In the genomic region with DNA sequence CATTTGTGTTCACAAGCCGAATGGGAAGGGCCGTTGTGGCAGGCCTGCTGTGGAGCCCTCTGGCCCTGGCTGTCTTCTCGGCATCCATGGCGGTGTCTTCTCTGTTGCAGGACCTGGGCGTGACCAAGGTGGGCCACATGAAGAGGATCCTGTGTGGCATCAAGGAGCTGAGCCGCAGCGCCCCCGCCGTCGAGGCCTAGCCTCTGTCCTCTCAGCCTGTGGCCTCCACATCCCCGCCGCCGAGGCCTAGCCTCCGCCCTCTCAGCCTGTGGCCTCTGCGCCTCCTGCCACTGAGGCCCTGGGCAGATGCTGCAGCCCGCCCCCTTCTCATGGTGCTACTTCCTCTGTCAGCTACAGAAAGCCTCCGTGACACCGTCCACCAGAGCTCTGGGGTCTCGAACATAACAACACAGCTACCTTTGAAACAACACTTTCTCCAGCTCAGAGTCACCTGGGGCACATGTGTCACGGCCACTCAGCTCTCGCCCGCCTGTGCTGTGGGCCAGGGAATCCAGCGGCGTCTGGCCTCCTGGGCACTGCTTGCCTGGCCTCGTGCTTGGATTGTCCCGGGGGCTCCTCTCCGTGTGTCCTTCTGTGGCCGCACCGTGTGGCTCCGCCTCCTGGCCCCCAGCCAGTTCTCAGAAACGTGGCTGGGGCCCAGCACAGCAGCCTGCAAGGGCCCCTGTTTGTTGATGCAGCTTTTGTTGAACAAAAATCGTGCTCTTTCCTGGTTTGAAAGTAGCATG, we compare ENCODE assay signal across 13 cellular contexts.
A peak's percentile ranks its signal among the peaks of the same experiment; 100 is the strongest.
DNase-seq lines count a peak whose midpoint lies in the region; ATAC-seq and TF ChIP-seq lines count a peak whose summit lies in the region.
"Had no signal": no experiment of that assay in that cellular context is flagged by ENCODE, and none has a peak within 500 bp of the region (broad histone marks: within the 10 kb centered on the region; RNA-seq: fewer than 3 reads in every experiment).

No MANE protein-coding gene starts in this region.

- no peak overlapping the region for H3K9ac ChIP-seq in neural progenitor cell

- no peaks in the 10 kb centered on the region for H4K20me1 ChIP-seq in neural progenitor cell (ENCODE audit: low read depth)

- no peaks in the 10 kb centered on the region for H3K79me2 ChIP-seq in neural progenitor cell (ENCODE audit: low read depth)

- H3K9me3 ChIP-seq in neural progenitor cell (ENCODE audit: low read depth) (no peaks in the 10 kb centered on the region), uterus (no peaks in the 10 kb centered on the region)
- H3K9me3 ChIP-seq: body of pancreas had no signal

- DNase-seq in activated effector memory CD4-positive, alpha-beta T cell treated with anti-CD3 and anti-CD28 coated beads, Interleukin-2, amount 50 U/mL, for 16 hours, result peak; percentile 60
- DNase-seq in activated effector memory CD4-positive, alpha-beta T cell treated with Interleukin-2 at 50 U/mL for 16 hours, result no peak
- DNase-seq in Right ventricle myocardium superior, result peak; percentile 80
- no peak for DNase-seq in neural progenitor cell (ENCODE audit: low spot score)
- peak in 1 of 2 donors; percentile 23 for DNase-seq in uterus
- DNase-seq in NCI-H187 (lab: John Stamatoyannopoulos, UW), result no peak
- DNase-seq: activated CD4-positive, alpha-beta T cell treated with anti-CD3 and anti-CD28 coated beads, Interleukin-2, amount 10 ng/mL, durations not matched to agents 24 days and 14 days; NCI-H82; stimulated activated naive CD8-positive, alpha-beta T cell treated with anti-CD3 and anti-CD28 coated beads, Interleukin-15, Interleukin-2, amounts not matched to agents 100 U/mL and 50 U/mL, for 24 hours had no signal

- TF ChIP-seq CTCF in neural progenitor cell (IDR thresholded peaks at IDR 0.05), result no peak
- no peak for TF ChIP-seq CTCF in uterus (IDR thresholded peaks at IDR 0.05)

- H3K4me1 ChIP-seq in neural progenitor cell (no peaks in the 10 kb centered on the region), uterus (no peaks in the 10 kb centered on the region)
- H3K4me1 ChIP-seq: body of pancreas had no signal

- TF ChIP-seq POLR2A in uterus (IDR thresholded peaks at IDR 0.05), result no peak

- H3F3A ChIP-seq in neural progenitor cell (ENCODE audit: low read depth), result no peaks in the 10 kb centered on the region

- no peaks in the 10 kb centered on the region for H3K27me3 Mint-ChIP-seq in neural progenitor cell (ENCODE audit: insufficient read depth, low read depth)
- H3K27me3 Mint-ChIP-seq: activated CD4-positive, alpha-beta T cell treated with anti-CD3 and anti-CD28 coated beads, Interleukin-2, amount 10 ng/mL, durations not matched to agents 24 days and 14 days had no signal

- H3K27ac ChIP-seq in neural progenitor cell, result no peak overlapping the region
- peak overlapping the region; percentile 38 to 65 for H3K27ac ChIP-seq in uterus
- H3K27ac ChIP-seq: body of pancreas had no signal

- intact Hi-C loops in Right ventricle myocardium superior (cut with DNase I), result no loop called here
- intact Hi-C loops in uterus (cut with DNase I; ENCODE audit: low total_unique reads), result no loop called here

- H3K4me1 Mint-ChIP-seq in neural progenitor cell, result no peaks in the 10 kb centered on the region
- H3K4me1 Mint-ChIP-seq: activated CD4-positive, alpha-beta T cell treated with anti-CD3 and anti-CD28 coated beads, Interleukin-2, amount 10 ng/mL, durations not matched to agents 24 days and 14 days had no signal

- H3K27me3 ChIP-seq in neural progenitor cell, result no peaks in the 10 kb centered on the region
- H3K27me3 ChIP-seq in uterus, result no peaks in the 10 kb centered on the region
- H3K27me3 ChIP-seq: body of pancreas had no signal

- H3K27ac Mint-ChIP-seq in neural progenitor cell, result peak overlapping the region; percentile 53
- H3K27ac Mint-ChIP-seq: activated CD4-positive, alpha-beta T cell treated with anti-CD3 and anti-CD28 coated beads, Interleukin-2, amount 10 ng/mL, durations not matched to agents 24 days and 14 days had no signal

- peaks cover 24% of the 10 kb centered on the region for H3K36me3 Mint-ChIP-seq in neural progenitor cell

- H3K4me2 ChIP-seq in neural progenitor cell, result no peak overlapping the region

- H2AFZ ChIP-seq in neural progenitor cell (replicated peaks), result no peak overlapping the region

- no peaks in the 10 kb centered on the region for H3K9me3 Mint-ChIP-seq in neural progenitor cell
- H3K9me3 Mint-ChIP-seq: activated CD4-positive, alpha-beta T cell treated with anti-CD3 and anti-CD28 coated beads, Interleukin-2, amount 10 ng/mL, durations not matched to agents 24 days and 14 days had no signal

- H3K36me3 ChIP-seq in neural progenitor cell, result no peaks in the 10 kb centered on the region
- no peaks in the 10 kb centered on the region for H3K36me3 ChIP-seq in uterus

- no peak overlapping the region for H3K4me3 Mint-ChIP-seq in neural progenitor cell
- H3K4me3 Mint-ChIP-seq: activated CD4-positive, alpha-beta T cell treated with anti-CD3 and anti-CD28 coated beads, Interleukin-2, amount 10 ng/mL, durations not matched to agents 24 days and 14 days had no signal

- ATAC-seq in Right ventricle myocardium superior (ENCODE audit: poor library complexity) (peak; percentile 79), HG03432 (IDR thresholded peaks at IDR 0.05; ENCODE audit: unreplicated experiment) (no peak), GM18498 (IDR thresholded peaks at IDR 0.05; ENCODE audit: unreplicated experiment) (no peak)
- ATAC-seq: stimulated activated naive CD8-positive, alpha-beta T cell treated with anti-CD3 and anti-CD28 coated beads, Interleukin-15, Interleukin-2, amounts not matched to agents 100 U/mL and 50 U/mL, for 24 hours had no signal

- no peak overlapping the region for H3K4me3 ChIP-seq in neural progenitor cell
- H3K4me3 ChIP-seq in uterus, result no peak overlapping the region
- H3K4me3 ChIP-seq: body of pancreas, lung had no signal

Comparison
In these comparisons a context has a peak if more than half of its experiments do, and no peak if none do; other contexts are left out.
1. DNase-seq: peak in activated effector memory CD4-positive, alpha-beta T cell treated with anti-CD3 and anti-CD28 coated beads, Interleukin-2, amount 50 U/mL, for 16 hours (single experiment) and Right ventricle myocardium superior (single experiment); none in activated effector memory CD4-positive, alpha-beta T cell treated with Interleukin-2 at 50 U/mL for 16 hours (single experiment), neural progenitor cell (single experiment) and NCI-H187 (0 of 2).